Comparison of ENCODE assay signal across 13 cellular contexts in the genomic region with DNA sequence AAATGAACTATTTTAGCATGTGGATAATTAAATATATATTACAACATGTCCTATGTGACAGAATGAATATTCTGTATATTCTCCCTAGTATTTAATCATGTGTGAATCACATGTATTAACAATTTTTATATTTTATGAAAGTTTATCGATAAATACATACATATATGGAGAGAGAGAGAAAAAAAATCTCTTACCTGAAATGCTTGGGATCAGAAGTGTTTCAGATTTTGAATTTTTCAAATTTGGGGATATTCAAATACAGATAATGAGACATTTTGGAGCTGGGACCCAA.
DNase-seq lines count a peak whose midpoint lies in the region; ATAC-seq, FAIRE-seq and TF ChIP-seq lines count a peak whose summit lies in the region.
"Had no signal": no experiment of that assay in that cellular context is flagged by ENCODE, and none has a peak within 500 bp of the region (broad histone marks: within the 10 kb centered on the region; RNA-seq: fewer than 3 reads in every experiment).

No MANE protein-coding gene starts in this region.

- H3K27ac ChIP-seq in C4-2B, result no peak overlapping the region
- no peak overlapping the region for H3K27ac ChIP-seq in K562 (ENCODE audit: extremely low read depth, low read depth, low read length)
- H3K27ac ChIP-seq: HL-60, SK-N-MC had no signal

- TF ChIP-seq CTCF in C4-2B (conservative IDR thresholded peaks at IDR 0.05) (peak; percentile 73), K562 (IDR thresholded peaks at IDR 0.05 in 2 of 3, conservative IDR thresholded peaks at IDR 0.05 in 1 of 3; ENCODE audit: insufficient read depth in 2 of 3, low read depth in 1 of 3, low read length in 3 of 3) (no peak), neural crest cell (conservative IDR thresholded peaks at IDR 0.05) (peak; percentile 32)

- no peaks in the 10 kb centered on the region for H3K4me1 Mint-ChIP-seq in neural crest cell

- H3K9me3 ChIP-seq in K562 (replicated peaks; ENCODE audit: control insufficient read depth, insufficient read depth, low read depth, low read length), result no peaks in the 10 kb centered on the region

- intact Hi-C loops in K562 (cut with micrococcal nuclease), result loop anchor here (5.0 kb wide), 2 partner anchors 92 to 537 kb away; a partner anchor contains a TSS

- POLR2A ChIA-PET in HEK293T (lab: Yijun Ruan, JAX) (no interaction called here), K562 (lab: Yijun Ruan, JAX) (no interaction called here)

- no peak overlapping the region for H3K27ac Mint-ChIP-seq in neural crest cell (ENCODE audit: unreplicated experiment)

- no peak overlapping the region for H3K4me2 ChIP-seq in K562 (ENCODE audit: insufficient read depth, low read length)

- H3K27me3 ChIP-seq in K562 (ENCODE audit: control insufficient read depth in 2 of 2, insufficient read depth in 2 of 2, low read length in 2 of 2), result peaks cover 0 to 3% of the 10 kb centered on the region in 2 experiments; a peak in 2 of 5 replicates

- FAIRE-seq in K562 (lab: Jason Lieb, UNC), result no peak
- FAIRE-seq: HepG2 had no signal

- no peak overlapping the region for H3K4me3 ChIP-seq in K562
- H3K4me3 ChIP-seq: SK-N-MC had no signal

- TF ChIP-seq POLR2A in K562 (conservative IDR thresholded peaks at IDR 0.05), result no peak

- TF ChIP-seq EP300 in K562 (IDR thresholded peaks at IDR 0.05; ENCODE audit: low read length), result no peak

- H3K9me3 Mint-ChIP-seq in neural crest cell, result peaks cover 5% of the 10 kb centered on the region

- CTCF ChIA-PET in HEK293T (lab: Yijun Ruan, JAX), result interaction anchor here (0.7 to 1.0 kb wide), 2 partner anchors 21 to 72 kb away, joined by 3 read pairs; no protein-coding TSS in a partner anchor
- CTCF ChIA-PET in K562 (lab: Yijun Ruan, JAX; ENCODE audit: low intra/inter-chr PET ratio), result no interaction called here

- H4K20me1 ChIP-seq in K562 (replicated peaks; ENCODE audit: control insufficient read depth, insufficient read depth, low read length), result no peaks in the 10 kb centered on the region

- no peak overlapping the region for H3K9ac ChIP-seq in K562 (ENCODE audit: insufficient read depth in 1 of 2, low read depth in 2 of 2, low read length in 2 of 2)

- in situ Hi-C loops in K562 (cut with MboI), result loop anchor here (5.0 kb wide), 1 partner anchor 82 kb away; no protein-coding TSS in a partner anchor

- ATAC-seq in K562 (no peak), GM21381 (IDR thresholded peaks at IDR 0.05; ENCODE audit: unreplicated experiment) (no peak)

- no peaks in the 10 kb centered on the region for H3K36me3 Mint-ChIP-seq in neural crest cell (ENCODE audit: low read depth)

- 0% methylated on average over 1 of the region's 1 CpG for WGBS in K562 (ENCODE audit: insufficient coverage, low coverage, missing lambda C conversion rate)

- no peaks in the 10 kb centered on the region for H3K79me2 ChIP-seq in K562 (ENCODE audit: control insufficient read depth, insufficient read depth, low read length)

- peaks cover 0 to 4% of the 10 kb centered on the region in 2 experiments; a peak in 1 of 5 replicates for H3K4me1 ChIP-seq in K562 (replicated peaks in 1 of 2; ENCODE audit: control insufficient read depth in 2 of 2, insufficient read depth in 2 of 2, low read length in 2 of 2)

- BruUV-seq in K562 (replicated peaks; lab: Mats Ljungman, UMichigan), result no TSS peak

- no peaks in the 10 kb centered on the region for H3K36me3 ChIP-seq in K562 (ENCODE audit: control insufficient read depth, insufficient read depth, low read length)

- H3K27me3 Mint-ChIP-seq in neural crest cell (ENCODE audit: low read depth), result no peaks in the 10 kb centered on the region

- H3K4me3 Mint-ChIP-seq in neural crest cell, result no peak overlapping the region

- no peak for TF ChIP-seq RAD21 in K562 (CRISPR knock-in tag; conservative IDR thresholded peaks at IDR 0.05 in 1 of 2, IDR thresholded peaks at IDR 0.05 in 1 of 2)

- no peak overlapping the region for H2AFZ ChIP-seq in K562 (ENCODE audit: low read depth, low read length)

- DNase-seq in HEK293T (ENCODE audit: extremely low spot score) (no peak), K562 (ENCODE audit: extremely low read depth in 1 of 4, low spot score in 3 of 4) (no peak), neural crest cell (ENCODE audit: low read depth, low spot score) (no peak), D341Med (ENCODE audit: low spot score) (no peak), SKM-1 treated with dmso at 0.1 percent for 144 hours (lab: John Stamatoyannopoulos, UW; ENCODE audit: unreplicated experiment) (no peak)
- DNase-seq: C1 segment of cervical spinal cord, DMS79, NCI-H2029 had no signal

- H3K9me1 ChIP-seq in K562 (ENCODE audit: control insufficient read depth, insufficient read depth, low read length), result no peaks in the 10 kb centered on the region

TF ChIP-seq in HEK293T, 16 proteins besides CTCF, POLR2A, EP300 and RAD21:
- TF ChIP-seq SP1 (IDR thresholded peaks at IDR 0.05) (no peak), ARNT (IDR thresholded peaks at IDR 0.05) (no peak), L3MBTL2 (conservative IDR thresholded peaks at IDR 0.05) (no peak), BHLHE40 (IDR thresholded peaks at IDR 0.05; ENCODE audit: borderline replicate concordance) (no peak), FOXK2 (IDR thresholded peaks at IDR 0.05) (0 out of 2 replicates have a peak, but pooled peaks have one; percentile 1), NFRKB (IDR thresholded peaks at IDR 0.05) (no peak), HDGF (IDR thresholded peaks at IDR 0.05; ENCODE audit: borderline replicate concordance) (no peak)
- TF ChIP-seq, protein P1, sequence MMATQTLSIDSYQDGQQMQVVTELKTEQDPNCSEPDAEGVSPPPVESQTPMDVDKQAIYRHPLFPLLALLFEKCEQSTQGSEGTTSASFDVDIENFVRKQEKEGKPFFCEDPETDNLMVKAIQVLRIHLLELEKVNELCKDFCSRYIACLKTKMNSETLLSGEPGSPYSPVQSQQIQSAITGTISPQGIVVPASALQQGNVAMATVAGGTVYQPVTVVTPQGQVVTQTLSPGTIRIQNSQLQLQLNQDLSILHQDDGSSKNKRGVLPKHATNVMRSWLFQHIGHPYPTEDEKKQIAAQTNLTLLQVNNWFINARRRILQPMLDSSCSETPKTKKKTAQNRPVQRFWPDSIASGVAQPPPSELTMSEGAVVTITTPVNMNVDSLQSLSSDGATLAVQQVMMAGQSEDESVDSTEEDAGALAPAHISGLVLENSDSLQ (IDR thresholded peaks at IDR 0.05), result no peak

TF ChIP-seq in K562, 482 proteins besides CTCF, POLR2A, EP300 and RAD21:
- TF ChIP-seq FOSL1 (tag; conservative IDR thresholded peaks at IDR 0.05) (0 out of 2 replicates have a peak, but pooled peaks have one; percentile 8), SUPT5H (IDR thresholded peaks at IDR 0.05) (no peak)

Comparison
In these comparisons a context has a peak if more than half of its experiments do, and no peak if none do; other contexts are left out.
1. CTCF ChIP-seq: peak in C4-2B (single experiment) and neural crest cell (single experiment); none in K562 (0 of 3).